24 cellular contexts compared by ENCODE assay signal in genomic region chr3:153640689-153641308, GRCh38.
DNase-seq lines count a peak whose midpoint lies in the region; ATAC-seq and TF ChIP-seq lines count a peak whose summit lies in the region.
"Had no signal": no experiment of that assay in that cellular context is flagged by ENCODE, and none has a peak within 500 bp of the region (broad histone marks: within the 10 kb centered on the region; RNA-seq: fewer than 3 reads in every experiment).

No MANE protein-coding gene starts in this region.

- no peak for TF ChIP-seq CTCF in osteocyte (IDR thresholded peaks at IDR 0.05)

- no peak overlapping the region for H3K9ac ChIP-seq in duodenal mucosa (ENCODE audit: low read depth in 1 of 2, low read length in 2 of 2)

- ATAC-seq in HG03571 (IDR thresholded peaks at IDR 0.05; ENCODE audit: unreplicated experiment) = no peak
- ATAC-seq: A549; activated CD4-positive, alpha-beta T cell treated with anti-CD3 and anti-CD28 coated beads for 36 hours; activated CD8-positive, alpha-beta memory T cell treated with anti-CD3 and anti-CD28 coated beads, Interleukin-2, amount 10 ng/mL, durations not matched to agents 7 days and 5 days; activated T-cell treated with anti-CD3 and anti-CD28 coated beads, Interleukin-2, amount 50 U/mL, for 72 hours; effector memory CD8-positive, alpha-beta T cell; naive thymus-derived CD4-positive, alpha-beta T cell; stimulated activated memory B cell treated with anti-CD40 and anti-IgM and Interleukin-4, amounts not matched to agents 10 μg/mL and 1 μg/mL and 100 μg/mL, for 72 hours had no signal

- no peaks in the 10 kb centered on the region for H3K9me3 ChIP-seq in duodenal mucosa (ENCODE audit: control insufficient read depth in 1 of 2, low read length in 2 of 2)
- H3K9me3 ChIP-seq: A549, vagina had no signal

- H3K9me3 Mint-ChIP-seq in activated CD4-positive, alpha-beta T cell treated with anti-CD3 and anti-CD28 coated beads, Interleukin-2, amount 10 ng/mL, durations not matched to agents 7 days and 5 days = peaks cover 24% of the 10 kb centered on the region
- peaks cover 7% of the 10 kb centered on the region for H3K9me3 Mint-ChIP-seq in osteocyte (ENCODE audit: unreplicated experiment)
- H3K9me3 Mint-ChIP-seq: stimulated activated memory B cell treated with anti-CD40 and anti-IgM and Interleukin-4, amounts not matched to agents 10 μg/mL and 1 μg/mL and 100 μg/mL, for 72 hours had no signal

- H3K27me3 ChIP-seq in duodenal mucosa (ENCODE audit: control insufficient read depth in 1 of 2, insufficient read depth in 2 of 2, low read length in 2 of 2) = no peaks in the 10 kb centered on the region
- H3K27me3 ChIP-seq: vagina had no signal

- H3K4me1 Mint-ChIP-seq in activated CD4-positive, alpha-beta T cell treated with anti-CD3 and anti-CD28 coated beads, Interleukin-2, amount 10 ng/mL, durations not matched to agents 7 days and 5 days = peaks cover 40% of the 10 kb centered on the region
- no peaks in the 10 kb centered on the region for H3K4me1 Mint-ChIP-seq in osteocyte (ENCODE audit: unreplicated experiment)
- H3K4me1 Mint-ChIP-seq: stimulated activated memory B cell treated with anti-CD40 and anti-IgM and Interleukin-4, amounts not matched to agents 10 μg/mL and 1 μg/mL and 100 μg/mL, for 72 hours had no signal

- peak overlapping the region; percentile 16 to 30 for H3K4me3 ChIP-seq in duodenal mucosa (ENCODE audit: low read depth in 1 of 2, low read length in 2 of 2)
- H3K4me3 ChIP-seq: A549, SK-N-MC, thoracic aorta, vagina had no signal

- no peaks in the 10 kb centered on the region for H3K36me3 ChIP-seq in duodenal mucosa (ENCODE audit: control insufficient read depth in 1 of 2, insufficient read depth in 2 of 2, low read length in 2 of 2)
- H3K36me3 ChIP-seq: thoracic aorta, vagina had no signal

- H3K27ac ChIP-seq in duodenal mucosa (ENCODE audit: low read depth, low read length) = no peak overlapping the region
- H3K27ac ChIP-seq: A549, SK-N-MC, thoracic aorta, vagina had no signal

- DNase-seq in COR-L47 (lab: John Stamatoyannopoulos, UW) (peak; percentile 28), LoVo (ENCODE audit: low spot score) (peak; percentile 75), islet precursor cell (peak; percentile 90), GOT3 (lab: John Stamatoyannopoulos, UW) (no peak), osteocyte (ENCODE audit: extremely low spot score, unreplicated experiment) (no peak)
- DNase-seq in activated CD4-positive, alpha-beta T cell treated with anti-CD3 and anti-CD28 coated beads, Interleukin-2, amount 10 ng/mL, durations not matched to agents 7 days and 5 days = no peak
- DNase-seq: activated CD4-positive, alpha-beta T cell treated with anti-CD3 and anti-CD28 coated beads for 36 hours; activated CD8-positive, alpha-beta memory T cell treated with anti-CD3 and anti-CD28 coated beads, Interleukin-2, amount 10 ng/mL, durations not matched to agents 7 days and 5 days; activated naive CD4-positive, alpha-beta T cell treated with Interleukin-2 at 50 U/mL for 16 hours; activated T-cell treated with anti-CD3 and anti-CD28 coated beads, Interleukin-2, amount 50 U/mL, for 72 hours; effector memory CD8-positive, alpha-beta T cell; mesenchymal stem cell; naive thymus-derived CD4-positive, alpha-beta T cell; NCI-H1417 treated with DMSO at 0.1 percent for 48 hours; NCI-H2107; stimulated activated CD4-positive, alpha-beta T cell treated with anti-CD3 and anti-CD28 coated beads, Interleukin-2, amount 100 ng/mL, for 48 hours had no signal

- no peak overlapping the region for H3K4me3 Mint-ChIP-seq in activated CD4-positive, alpha-beta T cell treated with anti-CD3 and anti-CD28 coated beads, Interleukin-2, amount 10 ng/mL, durations not matched to agents 7 days and 5 days
- no peak overlapping the region for H3K4me3 Mint-ChIP-seq in osteocyte (ENCODE audit: unreplicated experiment)
- H3K4me3 Mint-ChIP-seq: activated CD4-positive, alpha-beta T cell treated with anti-CD3 and anti-CD28 coated beads for 36 hours; activated CD8-positive, alpha-beta memory T cell treated with anti-CD3 and anti-CD28 coated beads, Interleukin-2, amount 10 ng/mL, durations not matched to agents 7 days and 5 days; activated T-cell treated with anti-CD3 and anti-CD28 coated beads, Interleukin-2, amount 50 U/mL, for 72 hours; effector memory CD8-positive, alpha-beta T cell; stimulated activated memory B cell treated with anti-CD40 and anti-IgM and Interleukin-4, amounts not matched to agents 10 μg/mL and 1 μg/mL and 100 μg/mL, for 72 hours; T-helper 1 cell treated with Interleukin-12 subunit alpha and Interleukin-12 subunit beta and Interleukin-4 antibody, amounts not matched to agents 30 μg/mL and 1 μg/mL, for 36 hours had no signal

- peaks cover 30% of the 10 kb centered on the region for H3K36me3 Mint-ChIP-seq in activated CD4-positive, alpha-beta T cell treated with anti-CD3 and anti-CD28 coated beads, Interleukin-2, amount 10 ng/mL, durations not matched to agents 7 days and 5 days (ENCODE audit: low read depth)
- no peaks in the 10 kb centered on the region for H3K36me3 Mint-ChIP-seq in osteocyte (ENCODE audit: unreplicated experiment)
- H3K36me3 Mint-ChIP-seq: stimulated activated memory B cell treated with anti-CD40 and anti-IgM and Interleukin-4, amounts not matched to agents 10 μg/mL and 1 μg/mL and 100 μg/mL, for 72 hours had no signal

- no peaks in the 10 kb centered on the region for H3K4me1 ChIP-seq in duodenal mucosa (ENCODE audit: control insufficient read depth in 1 of 2, insufficient read depth in 2 of 2, low read length in 2 of 2)
- H3K4me1 ChIP-seq: A549, vagina had no signal

- H3K27ac Mint-ChIP-seq in activated CD4-positive, alpha-beta T cell treated with anti-CD3 and anti-CD28 coated beads, Interleukin-2, amount 10 ng/mL, durations not matched to agents 7 days and 5 days = no peak overlapping the region
- no peak overlapping the region for H3K27ac Mint-ChIP-seq in osteocyte (ENCODE audit: unreplicated experiment)
- H3K27ac Mint-ChIP-seq: activated CD4-positive, alpha-beta T cell treated with anti-CD3 and anti-CD28 coated beads for 36 hours; activated CD8-positive, alpha-beta memory T cell treated with anti-CD3 and anti-CD28 coated beads, Interleukin-2, amount 10 ng/mL, durations not matched to agents 7 days and 5 days; activated T-cell treated with anti-CD3 and anti-CD28 coated beads, Interleukin-2, amount 50 U/mL, for 72 hours; effector memory CD8-positive, alpha-beta T cell; stimulated activated memory B cell treated with anti-CD40 and anti-IgM and Interleukin-4, amounts not matched to agents 10 μg/mL and 1 μg/mL and 100 μg/mL, for 72 hours; T-helper 1 cell treated with Interleukin-12 subunit alpha and Interleukin-12 subunit beta and Interleukin-4 antibody, amounts not matched to agents 30 μg/mL and 1 μg/mL, for 36 hours had no signal

- POLR2A ChIA-PET in activated CD4-positive, alpha-beta T cell treated with anti-CD3 and anti-CD28 coated beads, Interleukin-2, amount 10 ng/mL, durations not matched to agents 7 days and 5 days (lab: Charles Lee) = no interaction called here

- CTCF ChIA-PET in activated CD4-positive, alpha-beta T cell treated with anti-CD3 and anti-CD28 coated beads, Interleukin-2, amount 10 ng/mL, durations not matched to agents 7 days and 5 days (lab: Charles Lee) = interaction anchor here (0.8 kb wide), 1 partner anchor 15 kb away, joined by 3 read pairs; no protein-coding TSS in a partner anchor

- H3K27me3 Mint-ChIP-seq in activated CD4-positive, alpha-beta T cell treated with anti-CD3 and anti-CD28 coated beads, Interleukin-2, amount 10 ng/mL, durations not matched to agents 7 days and 5 days = no peaks in the 10 kb centered on the region
- peaks cover 6% of the 10 kb centered on the region for H3K27me3 Mint-ChIP-seq in osteocyte (ENCODE audit: unreplicated experiment)
- H3K27me3 Mint-ChIP-seq: activated CD4-positive, alpha-beta T cell treated with anti-CD3 and anti-CD28 coated beads for 36 hours; activated CD8-positive, alpha-beta memory T cell treated with anti-CD3 and anti-CD28 coated beads, Interleukin-2, amount 10 ng/mL, durations not matched to agents 7 days and 5 days; effector memory CD8-positive, alpha-beta T cell; naive thymus-derived CD4-positive, alpha-beta T cell; stimulated activated memory B cell treated with anti-CD40 and anti-IgM and Interleukin-4, amounts not matched to agents 10 μg/mL and 1 μg/mL and 100 μg/mL, for 72 hours had no signal

Comparison
In these comparisons a context has a peak if more than half of its experiments do, and no peak if none do; other contexts are left out.
1. DNase-seq: peak in COR-L47 (single experiment), LoVo (single experiment) and islet precursor cell (single experiment); none in GOT3 (single experiment), activated CD4-positive, alpha-beta T cell treated with anti-CD3 and anti-CD28 coated beads, Interleukin-2, amount 10 ng/mL, durations not matched to agents 7 days and 5 days (single experiment) and osteocyte (single experiment).